Comparison of ENCODE assay signal across 8 cellular contexts in genomic region chr2:64359892-64360657, GRCh38.
A peak's percentile ranks its signal among the peaks of the same experiment; 100 is the strongest.
DNase-seq lines count a peak whose midpoint lies in the region; ATAC-seq and TF ChIP-seq lines count a peak whose summit lies in the region.

No MANE protein-coding gene starts in this region.

- no peaks in the 10 kb centered on the region for H3K36me3 ChIP-seq in cardiac muscle cell

- no peaks in the 10 kb centered on the region for H3K4me1 ChIP-seq in cardiac muscle cell (ENCODE audit: low read depth)

- H3K27ac ChIP-seq in cardiac muscle cell: no peak overlapping the region

- no peak for TF ChIP-seq CTCF in cardiac muscle cell (IDR thresholded peaks at IDR 0.05; ENCODE audit: low read depth, low read length)

- H3K27me3 ChIP-seq in cardiac muscle cell: peaks cover 97% of the 10 kb centered on the region

- ATAC-seq in GM19025 (IDR thresholded peaks at IDR 0.05; ENCODE audit: low read depth, unreplicated experiment): peak; percentile 77
- peak; percentile 87 for ATAC-seq in HG03196 (IDR thresholded peaks at IDR 0.05; ENCODE audit: unreplicated experiment)
- no peak for ATAC-seq in GM18907 (IDR thresholded peaks at IDR 0.05; ENCODE audit: unreplicated experiment)

- H3K9me3 ChIP-seq in cardiac muscle cell (ENCODE audit: low read depth): no peaks in the 10 kb centered on the region

- DNase-seq in activated T-cell treated with anti-CD3 and anti-CD28 coated beads for 4 hours (peak; percentile 33), cardiac muscle cell (ENCODE audit: low read depth in 1 of 2, low spot score in 1 of 2) (peak; percentile 13 to 91), NOMO-1 treated with dmso at 0.1 percent for 144 hours (lab: John Stamatoyannopoulos, UW; ENCODE audit: unreplicated experiment) (no peak), NCI-H1436 (lab: John Stamatoyannopoulos, UW) (no peak)
- peak; percentile 81 for DNase-seq in stimulated activated CD4-positive, alpha-beta T cell treated with anti-CD3 and anti-CD28 coated beads, Interleukin-1b, Interleukin-23, amount 100 ng/mL, for 48 hours

- no peak overlapping the region for H3K4me3 ChIP-seq in cardiac muscle cell

Comparison
In these comparisons a context has a peak if more than half of its experiments do, and no peak if none do; other contexts are left out.
1. DNase-seq: peak in activated T-cell treated with anti-CD3 and anti-CD28 coated beads for 4 hours (single experiment), cardiac muscle cell (2 of 2) and stimulated activated CD4-positive, alpha-beta T cell treated with anti-CD3 and anti-CD28 coated beads, Interleukin-1b, Interleukin-23, amount 100 ng/mL, for 48 hours (single experiment); none in NOMO-1 treated with dmso at 0.1 percent for 144 hours (single experiment) and NCI-H1436 (single experiment).